Comparison of ENCODE assay signal across 11 cellular contexts in genomic region chr1:108016451-108016920, GRCh38. TPM values are rescaled to one million over a fixed set of nuclear protein-coding genes. Genes with fewer than 3 reads are reported as not detected.
DNase-seq lines count a peak whose midpoint lies in the region; ATAC-seq and TF ChIP-seq lines count a peak whose summit lies in the region.
"Had no signal": no experiment of that assay in that cellular context is flagged by ENCODE, and none has a peak within 500 bp of the region (broad histone marks: within the 10 kb centered on the region; RNA-seq: fewer than 3 reads in every experiment).

No MANE protein-coding gene starts in this region.

- no peak overlapping the region for H3K4me3 Mint-ChIP-seq in H9

- H2BK120ac ChIP-seq in H9 (ENCODE audit: low read depth, low read length, poor library complexity, severe bottlenecking): no peak overlapping the region

- H4K20me1 ChIP-seq in H9 (ENCODE audit: control insufficient read depth, insufficient read depth, insufficient read length): no peaks in the 10 kb centered on the region

- no peak overlapping the region for H3K4me2 ChIP-seq in H9 (ENCODE audit: insufficient read depth, insufficient read length, low read length)

- DNase-seq in activated T-cell treated with anti-CD3 and anti-CD28 coated beads for 48 hours (ENCODE audit: low read depth): peak; percentile 11
- DNase-seq in activated T-cell treated with anti-CD3 and anti-CD28 coated beads, Interleukin-2, amount 50 U/mL, for 1 hour: no peak
- DNase-seq in OCI-M2 (lab: John Stamatoyannopoulos, UW; ENCODE audit: unreplicated experiment): peak; percentile 85
- DNase-seq in fibroblast of mammary gland (ENCODE audit: low read depth): peak; percentile 54
- DNase-seq in skeletal muscle cell (ENCODE audit: low read depth): peak; percentile 65
- no peak for DNase-seq in H9
- no peak for DNase-seq in ecto neural progenitor cell (ENCODE audit: low spot score)
- DNase-seq: AML-193; esophagus squamous epithelium; stimulated activated CD4-positive, alpha-beta T cell treated with anti-CD3 and anti-CD28 coated beads, Interleukin-12 subunit alpha, Interleukin-12 subunit beta, amount 100 ng/mL, for 4 hours had no signal

- H3K4ac ChIP-seq in H9 (ENCODE audit: low read depth, low read length): no peak overlapping the region

- 0 out of 2 replicates have a peak, but pooled peaks cover 2% of the 10 kb centered on the region for H3K27me3 Mint-ChIP-seq in H9 (ENCODE audit: low read depth)

- H3K36me3 Mint-ChIP-seq in H9 (ENCODE audit: insufficient read depth in 1 of 3, low read depth in 3 of 3): no peaks in the 10 kb centered on the region; a peak in 1 of 7 replicates

- no peak overlapping the region for H2BK12ac ChIP-seq in H9 (ENCODE audit: insufficient read length, low read depth, low read length)

- no peak overlapping the region for H4K91ac ChIP-seq in H9 (ENCODE audit: insufficient read length, low read depth, low read length)

- H3T11ph ChIP-seq in H9 (ENCODE audit: low read length): no peak overlapping the region

- no peak overlapping the region for H3K27ac ChIP-seq in H9 (ENCODE audit: insufficient read length, low read depth, low read length)
- H3K27ac ChIP-seq: esophagus squamous epithelium had no signal

- no peaks in the 10 kb centered on the region for H3K9me3 Mint-ChIP-seq in H9

- no CpG with 5 or more reads among the region's 4 CpGs for WGBS in H9 (ENCODE audit: extremely low coverage, insufficient read length, low lambda C conversion rate)

- no peak for TF ChIP-seq CTCF in fibroblast of mammary gland (conservative IDR thresholded peaks at IDR 0.05; ENCODE audit: control insufficient read depth, insufficient read depth, low read depth, low read length)
- no peak for TF ChIP-seq CTCF in H9 (conservative IDR thresholded peaks at IDR 0.05)

- H3K4me3 ChIP-seq in fibroblast of mammary gland (ENCODE audit: control insufficient read depth, low read depth, low read length) (no peak overlapping the region), skeletal muscle cell (ENCODE audit: low read depth, low read length) (no peak overlapping the region)
- H3K4me3 ChIP-seq: esophagus squamous epithelium had no signal

- no peak overlapping the region for H3K9ac ChIP-seq in H9 (ENCODE audit: extremely low read depth, insufficient read length, low read length)

- no peak overlapping the region for H4K5ac ChIP-seq in H9 (ENCODE audit: insufficient read length, low read depth, low read length)

- no peak overlapping the region for H2BK20ac ChIP-seq in H9 (ENCODE audit: low read depth, low read length, poor library complexity, severe bottlenecking)

- H3K79me1 ChIP-seq in H9 (ENCODE audit: insufficient read depth, low read depth, low read length, poor library complexity, severe bottlenecking): no peaks in the 10 kb centered on the region

- no peak overlapping the region for H3K18ac ChIP-seq in H9 (ENCODE audit: insufficient read length, low read depth, low read length)

- no peak for ATAC-seq in GM19328 (IDR thresholded peaks at IDR 0.05; ENCODE audit: unreplicated experiment)

- H3K27ac Mint-ChIP-seq in H9: no peak overlapping the region

- H2AFZ ChIP-seq in H9 (ENCODE audit: low read length): no peak overlapping the region

- H2BK15ac ChIP-seq in H9 (ENCODE audit: low read depth, low read length): no peak overlapping the region

- H3K23ac ChIP-seq in H9 (ENCODE audit: insufficient read length, low read depth, low read length): no peak overlapping the region

- no peak overlapping the region for H4K8ac ChIP-seq in H9 (replicated peaks; ENCODE audit: insufficient read length, low read depth, low read length)

- no peaks in the 10 kb centered on the region for H3K9me3 ChIP-seq in H9 (ENCODE audit: control insufficient read depth, low read depth, low read length)
- H3K9me3 ChIP-seq: esophagus squamous epithelium had no signal

- H2BK5ac ChIP-seq in H9 (ENCODE audit: insufficient read length, low read length): no peak overlapping the region

- H3K56ac ChIP-seq in H9 (ENCODE audit: insufficient read length, low read depth, low read length): no peak overlapping the region

- H3K4me1 Mint-ChIP-seq in H9: no peaks in the 10 kb centered on the region

- no peaks in the 10 kb centered on the region for H3K79me2 ChIP-seq in H9 (ENCODE audit: insufficient read depth, low read length)

- no peak overlapping the region for H3K14ac ChIP-seq in H9 (ENCODE audit: insufficient read depth, low read length)

- no peaks in the 10 kb centered on the region for H3K27me3 ChIP-seq in H9 (ENCODE audit: insufficient read depth, low read length)
- H3K27me3 ChIP-seq: esophagus squamous epithelium had no signal

- no peaks in the 10 kb centered on the region for H3K4me1 ChIP-seq in H9 (ENCODE audit: insufficient read depth, low read length)
- H3K4me1 ChIP-seq: esophagus squamous epithelium had no signal

- H2AK5ac ChIP-seq in H9 (ENCODE audit: insufficient read length, low read length): no peak overlapping the region

- no peaks in the 10 kb centered on the region for H3K23me2 ChIP-seq in H9 (ENCODE audit: insufficient read length, low read depth, low read length, poor library complexity, severe bottlenecking)

RNA-seq across cellular contexts. Expression of gene VAV3, which starts 51.5 kb away (rescaled TPM):
- total RNA-seq in H9 (2021): 4.5 and 5.1 TPM in 2 replicates

Comparison
In these comparisons a context has a peak if more than half of its experiments do, and no peak if none do; other contexts are left out.
1. DNase-seq: peak in activated T-cell treated with anti-CD3 and anti-CD28 coated beads for 48 hours (single experiment), OCI-M2 (single experiment), fibroblast of mammary gland (single experiment) and skeletal muscle cell (single experiment); none in activated T-cell treated with anti-CD3 and anti-CD28 coated beads, Interleukin-2, amount 50 U/mL, for 1 hour (single experiment), H9 (single experiment) and ecto neural progenitor cell (single experiment).